ENCODE assay signal across 8 cellular contexts in the genomic region with DNA sequence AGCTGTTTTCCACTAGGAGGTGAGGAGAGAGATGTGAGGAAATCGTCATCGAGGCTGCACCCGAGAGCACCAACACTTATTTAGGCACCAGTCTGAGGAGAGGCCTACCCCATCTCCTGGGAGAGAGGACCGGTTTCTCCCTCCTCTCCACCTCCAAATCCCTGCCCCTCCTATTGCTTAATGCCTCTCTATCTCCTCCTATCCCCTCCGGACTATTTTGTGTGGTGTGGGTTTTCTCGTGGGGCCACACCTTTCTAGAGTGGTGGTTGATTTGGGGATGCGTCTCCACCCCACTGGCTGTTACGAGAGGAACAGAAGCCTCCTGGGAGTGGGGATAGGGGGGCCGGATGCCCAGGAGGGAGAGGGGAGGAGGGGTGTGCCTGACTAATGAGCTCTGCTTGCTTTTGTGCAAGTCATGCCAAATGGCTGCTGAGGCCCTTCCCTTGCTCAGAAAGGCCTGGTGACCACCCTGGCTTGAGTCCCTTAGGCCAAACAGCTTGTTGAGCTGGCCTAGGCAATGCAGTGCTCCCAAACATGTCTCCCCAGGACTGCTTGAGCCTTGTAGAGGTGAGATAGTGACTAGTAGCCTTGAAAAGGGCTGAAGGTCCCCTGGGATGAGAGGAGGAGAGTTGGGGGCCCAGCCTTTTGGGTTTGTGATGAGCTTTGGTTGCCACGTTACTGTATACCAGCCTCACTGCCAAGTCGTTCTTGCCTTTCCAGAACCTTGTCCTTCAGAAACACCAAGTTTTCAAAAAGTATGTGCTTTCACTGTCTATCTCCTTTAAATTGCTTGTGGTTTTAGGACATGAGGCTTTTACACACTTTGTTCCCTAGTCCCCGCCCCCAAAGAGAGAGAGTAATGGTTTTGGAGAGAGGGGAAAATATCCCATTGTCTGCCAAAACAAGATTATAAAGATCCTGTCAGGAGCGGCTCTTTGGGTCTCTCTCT. TPM values are rescaled to one million over a fixed set of nuclear protein-coding genes. Genes with fewer than 3 reads are reported as not detected.
DNase-seq lines count a peak whose midpoint lies in the region; ATAC-seq and TF ChIP-seq lines count a peak whose summit lies in the region.

No MANE protein-coding gene starts in this region.

- TF ChIP-seq POLR2A in right lobe of liver (IDR thresholded peaks at IDR 0.05) = no peak

- peak; percentile 31 for ATAC-seq in GM21360 (IDR thresholded peaks at IDR 0.05; ENCODE audit: unreplicated experiment)
- peak; percentile 59 to 68 (median 62) for ATAC-seq in right lobe of liver

- intact Hi-C loops in right lobe of liver (cut with DNase I) = no loop called here

- H3K4me1 ChIP-seq in right lobe of liver = no peaks in the 10 kb centered on the region

- H3K4me3 ChIP-seq in right lobe of liver = peak overlapping the region; percentile 54 to 72 (median 70)

- H3K27ac ChIP-seq in right lobe of liver = peak overlapping the region; percentile 81 to 92 (median 90)

- H3K27me3 ChIP-seq in right lobe of liver = no peaks in the 10 kb centered on the region

- 32% methylated on average over 10 of the region's 13 CpGs for WGBS in right lobe of liver (ENCODE audit: insufficient coverage, low coverage, low lambda C conversion rate, missing lambda C conversion rate)

- DNase-seq in AML-193 (lab: John Stamatoyannopoulos, UW) (peak; percentile 63 to 65), NCI-H1436 treated with DMSO at 0.1 percent for 48 hours (lab: John Stamatoyannopoulos, UW) (peak; percentile 62), dedifferentiated amniotic fluid mesenchymal stem cell (ENCODE audit: extremely low spot score) (peak; percentile 60), right lobe of liver (peak; percentile 56 to 68 (median 57)), SK-N-DZ (ENCODE audit: low spot score) (no peak)
- DNase-seq in activated CD4-positive, alpha-beta T cell treated with anti-CD3 and anti-CD28 coated beads for 48 hours = peak; percentile 66
- DNase-seq in stimulated activated CD8-positive, alpha-beta memory T cell treated with anti-CD3 and anti-CD28 coated beads, Interleukin-12 subunit alpha, Interleukin-12 subunit beta, amount 100 ng/mL, for 24 hours (ENCODE audit: extremely low read depth) = peak; percentile 28

- TF ChIP-seq CTCF in right lobe of liver (IDR thresholded peaks at IDR 0.05) = no peak

- H3K36me3 ChIP-seq in right lobe of liver = no peaks in the 10 kb centered on the region

- no peaks in the 10 kb centered on the region for H3K9me3 ChIP-seq in right lobe of liver

RNA-seq across cellular contexts. Expression of a gene that starts 1.2 kb away (rescaled TPM):
- 100 to 1,000 TPM in 3 of 6 experiments, 10 to 100 TPM in 3; 63.6 to 150 (median 104) TPM for total RNA-seq in right lobe of liver
- polyA plus RNA-seq in SK-N-DZ (2014; cell fraction: cytosol; rRNA removed) = 0.22 and 0.32 TPM in 2 replicates
- 0.17 TPM in 1 of 2 replicates, not detected in the other for polyA plus RNA-seq in SK-N-DZ (2014; cell fraction: nucleus; rRNA removed)
